25 cellular contexts compared by ENCODE assay signal in genomic region chr7:113402005-113402404, GRCh38.
"Had no signal": no experiment of that assay in that cellular context is flagged by ENCODE, and none has a peak within 500 bp of the region (broad histone marks: within the 10 kb centered on the region; RNA-seq: fewer than 3 reads in every experiment).

No MANE protein-coding gene starts in this region.

- H3K36me3 ChIP-seq: gastrocnemius medialis, lower lobe of right lung, neural progenitor cell, prostate gland, right atrium auricular region, suprapubic skin, transverse colon, upper lobe of right lung, uterus had no signal

- ATAC-seq: esophagus mucosa; gastrocnemius medialis; left ventricle myocardium superior; lower lobe of right lung; natural killer cell; sciatic nerve; stimulated activated naive CD8-positive, alpha-beta T cell treated with anti-CD3 and anti-CD28 coated beads, Interleukin-15, amount 100 ng/mL, for 72 hours; upper lobe of right lung had no signal

- H2AFZ ChIP-seq: neural progenitor cell had no signal

- H3K4me3 ChIP-seq: gastrocnemius medialis, lower lobe of right lung, neural progenitor cell, prostate gland, right atrium auricular region, smooth muscle cell, suprapubic skin, transverse colon, upper lobe of right lung, uterus had no signal

- H3K4me2 ChIP-seq: neural progenitor cell, smooth muscle cell had no signal

- H3K4me1 ChIP-seq: gastrocnemius medialis, lower lobe of right lung, neural progenitor cell, prostate gland, right atrium auricular region, suprapubic skin, transverse colon, upper lobe of right lung, uterus had no signal

- H3K9me3 ChIP-seq: gastrocnemius medialis, lower lobe of right lung, prostate gland, right atrium auricular region, suprapubic skin, transverse colon, upper lobe of right lung, uterus had no signal

- H3K27ac ChIP-seq: epithelial cell of prostate, gastrocnemius medialis, lower lobe of right lung, neural progenitor cell, prostate gland, right atrium auricular region, suprapubic skin, transverse colon, upper lobe of right lung, uterus had no signal

- H3K9ac ChIP-seq: neural progenitor cell had no signal

- H3K27me3 ChIP-seq: gastrocnemius medialis, neural progenitor cell, right atrium auricular region, suprapubic skin, transverse colon, upper lobe of right lung, uterus had no signal

- DNase-seq: effector CD8-positive, alpha-beta T cell; endodermal cell; foreskin fibroblast; gastrocnemius medialis; head of caudate nucleus; left ventricle myocardium superior; lower lobe of right lung; natural killer cell; stimulated activated CD4-positive, alpha-beta T cell treated with anti-CD3 and anti-CD28 coated beads, Interleukin-12 subunit alpha, Interleukin-12 subunit beta, amount 100 ng/mL, for 4 hours; stimulated activated CD4-positive, alpha-beta T cell treated with anti-CD3 and anti-CD28 coated beads, Interleukin-1b, Interleukin-23, amount 100 ng/mL, for 48 hours; stimulated activated CD4-positive, alpha-beta T cell treated with anti-CD3 and anti-CD28 coated beads, Interleukin-4, amount 100 ng/mL, for 1 hour; stimulated activated CD8-positive, alpha-beta memory T cell treated with anti-CD3 and anti-CD28 coated beads, Interleukin-4, amount 100 ng/mL, for 48 hours; stimulated activated naive CD4-positive, alpha-beta T cell; stimulated activated naive CD8-positive, alpha-beta T cell treated with anti-CD3 and anti-CD28 coated beads, Interleukin-15, amount 100 ng/mL, for 72 hours; transverse colon; upper lobe of right lung; uterus had no signal
